ENCODE assay signal across 21 cellular contexts in genomic region chr9:89994988-89995613, GRCh38.
DNase-seq lines count a peak whose midpoint lies in the region; ATAC-seq, FAIRE-seq and TF ChIP-seq lines count a peak whose summit lies in the region.
"Had no signal": no experiment of that assay in that cellular context is flagged by ENCODE, and none has a peak within 500 bp of the region (broad histone marks: within the 10 kb centered on the region; RNA-seq: fewer than 3 reads in every experiment).

No MANE protein-coding gene starts in this region.

- no peaks in the 10 kb centered on the region for H3K36me3 ChIP-seq in smooth muscle cell (ENCODE audit: low read depth)
- no peaks in the 10 kb centered on the region for H3K36me3 ChIP-seq in uterus
- H3K36me3 ChIP-seq: tibial artery had no signal

- H3K4me3 Mint-ChIP-seq in dendritic cell treated with granulocyte-macrophage colony-stimulating factor and Interleukin-4, amounts not matched to agents 40 ng/mL and 50 ng/mL, for 4 days = no peak overlapping the region
- no peak overlapping the region for H3K4me3 Mint-ChIP-seq in nephron
- H3K4me3 Mint-ChIP-seq: activated naive CD8-positive, alpha-beta T cell treated with anti-CD3 and anti-CD28 coated beads for 36 hours; activated T-helper 17 cell treated with anti-CD3 and anti-CD28 coated beads, Interleukin-2, amount 50 U/mL, for 72 hours; IgD-negative memory B cell; immature natural killer cell; stimulated activated naive B cell treated with anti-CD40 and anti-IgM and Interleukin-4, amounts not matched to agents 10 μg/mL and 1 μg/mL and 100 μg/mL, for 72 hours had no signal

- H3K27me3 ChIP-seq in smooth muscle cell (ENCODE audit: low read depth) (no peaks in the 10 kb centered on the region), uterus (no peaks in the 10 kb centered on the region)
- H3K27me3 ChIP-seq: body of pancreas, tibial artery had no signal

- no peaks in the 10 kb centered on the region for H3F3A ChIP-seq in smooth muscle cell (ENCODE audit: low read depth)

- TF ChIP-seq EP300 in A549 (IDR thresholded peaks at IDR 0.05) = no peak

- intact Hi-C loops in dendritic cell treated with granulocyte-macrophage colony-stimulating factor and Interleukin-4, amounts not matched to agents 40 ng/mL and 50 ng/mL, for 4 days (cut with micrococcal nuclease) = no loop called here
- intact Hi-C loops in uterus (cut with DNase I; ENCODE audit: low total_unique reads) = no loop called here

- no peak overlapping the region for H3K4me3 ChIP-seq in A549
- no peak overlapping the region for H3K4me3 ChIP-seq in smooth muscle cell
- H3K4me3 ChIP-seq in uterus = no peak overlapping the region
- H3K4me3 ChIP-seq: body of pancreas, coronary artery, tibial artery had no signal

- H3K9me3 ChIP-seq in A549 = no peaks in the 10 kb centered on the region
- no peaks in the 10 kb centered on the region for H3K9me3 ChIP-seq in smooth muscle cell (replicated peaks; ENCODE audit: low read depth)
- no peaks in the 10 kb centered on the region for H3K9me3 ChIP-seq in uterus
- H3K9me3 ChIP-seq: body of pancreas, tibial artery had no signal

- no peaks in the 10 kb centered on the region for H3K36me3 Mint-ChIP-seq in dendritic cell treated with granulocyte-macrophage colony-stimulating factor and Interleukin-4, amounts not matched to agents 40 ng/mL and 50 ng/mL, for 4 days (ENCODE audit: low read depth)
- H3K36me3 Mint-ChIP-seq in nephron (ENCODE audit: low read depth) = no peaks in the 10 kb centered on the region
- H3K36me3 Mint-ChIP-seq: activated naive CD8-positive, alpha-beta T cell treated with anti-CD3 and anti-CD28 coated beads for 36 hours; IgD-negative memory B cell; immature natural killer cell; stimulated activated naive B cell treated with anti-CD40 and anti-IgM and Interleukin-4, amounts not matched to agents 10 μg/mL and 1 μg/mL and 100 μg/mL, for 72 hours had no signal

- TF ChIP-seq POLR2A in A549 (IDR thresholded peaks at IDR 0.05; ENCODE audit: low read length) = no peak
- TF ChIP-seq POLR2A in uterus (IDR thresholded peaks at IDR 0.05) = no peak

- no peaks in the 10 kb centered on the region for H4K20me1 ChIP-seq in smooth muscle cell (ENCODE audit: low read depth)

- no peaks in the 10 kb centered on the region for H3K79me2 ChIP-seq in smooth muscle cell (ENCODE audit: low read depth)

- H3K27ac ChIP-seq in A549 = peak overlapping the region; percentile 7 to 59; a peak in 4 of 6 replicates
- H3K27ac ChIP-seq in smooth muscle cell (ENCODE audit: low read depth) = no peak overlapping the region
- H3K27ac ChIP-seq in uterus = no peak overlapping the region
- H3K27ac ChIP-seq: coronary artery, tibial artery had no signal

- H3K9ac ChIP-seq in smooth muscle cell (ENCODE audit: low read depth) = no peak overlapping the region

- no peak overlapping the region; the same call in 1 of the 3 replicates for H3K4me2 ChIP-seq in A549
- H3K4me2 ChIP-seq in smooth muscle cell = no peak overlapping the region

- H3K4me1 ChIP-seq in A549 = peaks cover 33% of the 10 kb centered on the region
- H3K4me1 ChIP-seq in smooth muscle cell (ENCODE audit: low read depth) = peaks cover 7% of the 10 kb centered on the region
- H3K4me1 ChIP-seq in uterus = peaks cover 0 to 7% of the 10 kb centered on the region in 2 donors

- H3K27ac Mint-ChIP-seq in dendritic cell treated with granulocyte-macrophage colony-stimulating factor and Interleukin-4, amounts not matched to agents 40 ng/mL and 50 ng/mL, for 4 days = peak overlapping the region; percentile 48
- H3K27ac Mint-ChIP-seq in nephron = peak overlapping the region in 2 of 3 experiments; percentile 31 to 47
- H3K27ac Mint-ChIP-seq: activated naive CD8-positive, alpha-beta T cell treated with anti-CD3 and anti-CD28 coated beads for 36 hours; activated T-helper 17 cell treated with anti-CD3 and anti-CD28 coated beads, Interleukin-2, amount 50 U/mL, for 72 hours; immature natural killer cell; stimulated activated naive B cell treated with anti-CD40 and anti-IgM and Interleukin-4, amounts not matched to agents 10 μg/mL and 1 μg/mL and 100 μg/mL, for 72 hours had no signal

- WGBS in A549 (ENCODE audit: missing lambda C conversion rate) = 85% methylated on average over 19 of the region's 19 CpGs
- 77% methylated on average over 19 of the region's 19 CpGs for WGBS in smooth muscle cell (ENCODE audit: low lambda C conversion rate)

- H3K9me3 Mint-ChIP-seq in dendritic cell treated with granulocyte-macrophage colony-stimulating factor and Interleukin-4, amounts not matched to agents 40 ng/mL and 50 ng/mL, for 4 days = no peaks in the 10 kb centered on the region
- no peaks in the 10 kb centered on the region for H3K9me3 Mint-ChIP-seq in nephron
- H3K9me3 Mint-ChIP-seq: activated naive CD8-positive, alpha-beta T cell treated with anti-CD3 and anti-CD28 coated beads for 36 hours; activated T-helper 17 cell treated with anti-CD3 and anti-CD28 coated beads, Interleukin-2, amount 50 U/mL, for 72 hours; immature natural killer cell; stimulated activated naive B cell treated with anti-CD40 and anti-IgM and Interleukin-4, amounts not matched to agents 10 μg/mL and 1 μg/mL and 100 μg/mL, for 72 hours had no signal

- no peak for TF ChIP-seq CTCF in A549 (IDR thresholded peaks at IDR 0.05)
- no peak for TF ChIP-seq CTCF in nephron (IDR thresholded peaks at IDR 0.05; ENCODE audit: unreplicated experiment in 3 of 3)
- no peak for TF ChIP-seq CTCF in smooth muscle cell (IDR thresholded peaks at IDR 0.05; ENCODE audit: borderline replicate concordance, insufficient read depth, poor library complexity, severe bottlenecking)
- no peak for TF ChIP-seq CTCF in uterus (IDR thresholded peaks at IDR 0.05)

- H2AFZ ChIP-seq in smooth muscle cell (ENCODE audit: low read depth) = no peak overlapping the region

- CTCF ChIA-PET in A549 (lab: Yijun Ruan, JAX) = interaction anchor here (1.1 to 1.4 kb wide), 4 partner anchors 15 to 392 kb away, joined by 3 read pairs; no protein-coding TSS in a partner anchor

- peaks cover 36% of the 10 kb centered on the region for H3K4me1 Mint-ChIP-seq in dendritic cell treated with granulocyte-macrophage colony-stimulating factor and Interleukin-4, amounts not matched to agents 40 ng/mL and 50 ng/mL, for 4 days (ENCODE audit: low read depth)
- H3K4me1 Mint-ChIP-seq in nephron = peaks cover 36% of the 10 kb centered on the region

- no peak for TF ChIP-seq RAD21 in A549 (conservative IDR thresholded peaks at IDR 0.05 in 1 of 2, IDR thresholded peaks at IDR 0.05 in 1 of 2)

- no peak for ATAC-seq in A549
- ATAC-seq: activated T-helper 17 cell treated with anti-CD3 and anti-CD28 coated beads, Interleukin-2, amount 50 U/mL, for 72 hours; stimulated activated naive B cell treated with anti-CD40 and anti-IgM and Interleukin-4, amounts not matched to agents 10 μg/mL and 1 μg/mL and 100 μg/mL, for 72 hours had no signal

- POLR2A ChIA-PET in A549 (lab: Yijun Ruan, JAX) = no interaction called here

- DNase-seq in A549 (ENCODE audit: low read depth in 1 of 2, low spot score in 1 of 2) (no peak), ELF-1 (ENCODE audit: low read depth, low spot score) (peak; percentile 7), smooth muscle cell (lab: John Stamatoyannopoulos, UW; ENCODE audit: unreplicated experiment) (no peak), uterus (no peak), ecto neural progenitor cell (ENCODE audit: low spot score) (no peak)
- no peak for DNase-seq in activated T-cell treated with anti-CD3 and anti-CD28 coated beads, Interleukin-2, amount 50 U/mL, for 48 hours
- DNase-seq: activated CD4-positive, alpha-beta T cell treated with anti-CD3 and anti-CD28 coated beads for 48 hours; activated naive CD8-positive, alpha-beta T cell treated with anti-CD3 and anti-CD28 coated beads for 36 hours; body of pancreas; COR-L47; immature natural killer cell; NCI-H146; NCI-H774; stimulated activated naive B cell treated with anti-CD40 and anti-IgM and Interleukin-4, amounts not matched to agents 10 μg/mL and 1 μg/mL and 100 μg/mL, for 72 hours; T-helper 1 cell; tibial artery had no signal

- H3K27me3 Mint-ChIP-seq in dendritic cell treated with granulocyte-macrophage colony-stimulating factor and Interleukin-4, amounts not matched to agents 40 ng/mL and 50 ng/mL, for 4 days = no peaks in the 10 kb centered on the region
- H3K27me3 Mint-ChIP-seq in nephron (ENCODE audit: low read depth) = peaks cover 5% of the 10 kb centered on the region
- H3K27me3 Mint-ChIP-seq: activated naive CD8-positive, alpha-beta T cell treated with anti-CD3 and anti-CD28 coated beads for 36 hours; activated T-helper 17 cell treated with anti-CD3 and anti-CD28 coated beads, Interleukin-2, amount 50 U/mL, for 72 hours; stimulated activated naive B cell treated with anti-CD40 and anti-IgM and Interleukin-4, amounts not matched to agents 10 μg/mL and 1 μg/mL and 100 μg/mL, for 72 hours had no signal

- no peak for FAIRE-seq in A549 (lab: Jason Lieb, UNC)

TF ChIP-seq in A549, 52 proteins besides CTCF, POLR2A, EP300 and RAD21 (continues in another document):
- TF ChIP-seq BCL3 (IDR thresholded peaks at IDR 0.05) (no peak), PBX3 (IDR thresholded peaks at IDR 0.05) (no peak), EHMT2 (IDR thresholded peaks at IDR 0.05; ENCODE audit: low read depth) (no peak), NPAS2 (CRISPR knock-in tag; IDR thresholded peaks at IDR 0.05; ENCODE audit: borderline replicate concordance) (no peak), HEYL (CRISPR knock-in tag; IDR thresholded peaks at IDR 0.05) (no peak), FOXS1 (CRISPR knock-in tag; IDR thresholded peaks at IDR 0.05) (no peak)

Comparison
In these comparisons a context has a peak if more than half of its experiments do, and no peak if none do; other contexts are left out.
1. H3K27ac ChIP-seq: peak in A549 (2 of 2); none in smooth muscle cell (single experiment) and uterus (0 of 2).